Comparison of ENCODE assay signal across 17 cellular contexts in the genomic region with DNA sequence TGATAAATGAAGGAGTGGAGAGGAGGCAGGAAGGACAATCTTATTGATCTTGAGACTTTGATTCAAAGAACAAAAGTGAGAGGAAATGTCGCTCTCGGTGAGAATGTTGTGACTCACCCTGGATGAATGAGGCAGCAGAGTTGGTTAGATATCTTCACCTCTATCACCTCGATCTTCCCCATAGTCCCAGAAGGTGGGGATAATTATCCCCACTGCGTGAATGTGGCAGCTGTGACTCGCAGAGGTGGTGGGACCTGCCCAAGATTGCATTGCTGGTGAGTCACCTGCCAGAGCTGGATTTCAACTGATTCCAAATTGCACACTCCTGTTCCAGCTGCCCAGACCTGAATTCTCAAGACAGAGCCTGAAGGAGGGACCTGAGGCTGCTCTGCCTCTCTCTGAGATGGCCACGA.
DNase-seq lines count a peak whose midpoint lies in the region; ATAC-seq, FAIRE-seq and TF ChIP-seq lines count a peak whose summit lies in the region.
"Had no signal": no experiment of that assay in that cellular context is flagged by ENCODE, and none has a peak within 500 bp of the region (broad histone marks: within the 10 kb centered on the region; RNA-seq: fewer than 3 reads in every experiment).

No MANE protein-coding gene starts in this region.

- H3K27ac ChIP-seq in endodermal cell (ENCODE audit: low read depth, low read length) (no peak overlapping the region), small intestine (ENCODE audit: low read depth in 1 of 2, low read length in 1 of 2) (no peak overlapping the region)
- H3K27ac ChIP-seq: sigmoid colon, WERI-Rb-1 had no signal

- H3K4me1 Mint-ChIP-seq in activated naive CD8-positive, alpha-beta T cell treated with anti-CD3 and anti-CD28 coated beads, Interleukin-2, amount 50 U/mL, for 24 hours = peaks cover 3% of the 10 kb centered on the region
- no peaks in the 10 kb centered on the region for H3K4me1 Mint-ChIP-seq in activated naive CD8-positive, alpha-beta T cell treated with anti-CD3 and anti-CD28 coated beads for 36 hours
- H3K4me1 Mint-ChIP-seq in endodermal cell = peaks cover 3% of the 10 kb centered on the region
- H3K4me1 Mint-ChIP-seq in activated CD4-positive, alpha-beta memory T cell treated with anti-CD3 and anti-CD28 coated beads for 36 hours (ENCODE audit: low read depth) = peaks cover 2% of the 10 kb centered on the region

- no peaks in the 10 kb centered on the region for H3K27me3 ChIP-seq in endodermal cell (ENCODE audit: control insufficient read depth, insufficient read depth, low read length, poor library complexity, severe bottlenecking)
- peaks cover 0 to 10% of the 10 kb centered on the region in 2 donors for H3K27me3 ChIP-seq in small intestine (ENCODE audit: control insufficient read depth in 2 of 2, insufficient read depth in 2 of 2, low read length in 2 of 2)
- H3K27me3 ChIP-seq: sigmoid colon had no signal

- no peak overlapping the region for H3K9ac ChIP-seq in endodermal cell (ENCODE audit: extremely low read depth, low read length, poor library complexity, severe bottlenecking)

- H3K4me3 ChIP-seq in endodermal cell (ENCODE audit: low read length) = no peak overlapping the region
- H3K4me3 ChIP-seq in small intestine (ENCODE audit: low read depth in 1 of 2, low read length in 2 of 2) = no peak overlapping the region
- H3K4me3 ChIP-seq: mucosa of descending colon, sigmoid colon had no signal

- H3K9me3 ChIP-seq in endodermal cell (ENCODE audit: control insufficient read depth, low read length) = peaks cover 8% of the 10 kb centered on the region
- H3K9me3 ChIP-seq in small intestine (ENCODE audit: control insufficient read depth, low read depth) = no peaks in the 10 kb centered on the region

- DNase-seq in activated naive CD8-positive, alpha-beta T cell treated with anti-CD3 and anti-CD28 coated beads, Interleukin-2, amount 50 U/mL, for 24 hours = no peak
- DNase-seq in activated naive CD8-positive, alpha-beta T cell treated with anti-CD3 and anti-CD28 coated beads for 36 hours = no peak
- peak; percentile 19 for DNase-seq in HTR-8/SVneo (ENCODE audit: insufficient read length, low spot score)
- DNase-seq in endodermal cell = peak; percentile 49
- DNase-seq in small intestine = peak; percentile 3
- no peak for DNase-seq in activated CD4-positive, alpha-beta memory T cell treated with anti-CD3 and anti-CD28 coated beads for 36 hours
- DNase-seq: activated CD8-positive, alpha-beta memory T cell treated with anti-CD3 and anti-CD28 coated beads for 24 hours; hippocampal formation; left cardiac atrium; mucosa of descending colon; NCI-H1694; NCI-H524; sigmoid colon; stimulated activated CD4-positive, alpha-beta T cell treated with anti-CD3 and anti-CD28 coated beads, Interleukin-4, amount 100 ng/mL, for 1 hour; WERI-Rb-1 had no signal

- ATAC-seq in activated naive CD8-positive, alpha-beta T cell treated with anti-CD3 and anti-CD28 coated beads, Interleukin-2, amount 50 U/mL, for 24 hours = peak; percentile 67
- no peak for ATAC-seq in GM18909 (IDR thresholded peaks at IDR 0.05; ENCODE audit: poor library complexity, unreplicated experiment)
- ATAC-seq in GM18868 (IDR thresholded peaks at IDR 0.05; ENCODE audit: unreplicated experiment) = no peak
- ATAC-seq: mucosa of descending colon had no signal

- intact Hi-C loops in activated CD4-positive, alpha-beta memory T cell treated with anti-CD3 and anti-CD28 coated beads for 36 hours (cut with micrococcal nuclease) = no loop called here

- H3K27ac Mint-ChIP-seq in activated naive CD8-positive, alpha-beta T cell treated with anti-CD3 and anti-CD28 coated beads, Interleukin-2, amount 50 U/mL, for 24 hours = no peak overlapping the region
- H3K27ac Mint-ChIP-seq in activated naive CD8-positive, alpha-beta T cell treated with anti-CD3 and anti-CD28 coated beads for 36 hours = no peak overlapping the region
- no peak overlapping the region for H3K27ac Mint-ChIP-seq in endodermal cell
- no peak overlapping the region for H3K27ac Mint-ChIP-seq in activated CD4-positive, alpha-beta memory T cell treated with anti-CD3 and anti-CD28 coated beads for 36 hours

- no peak for FAIRE-seq in HTR-8/SVneo (lab: Jason Lieb, UNC)
- no peak for FAIRE-seq in small intestine (lab: Jason Lieb, UNC)

- H3K36me3 Mint-ChIP-seq in activated naive CD8-positive, alpha-beta T cell treated with anti-CD3 and anti-CD28 coated beads, Interleukin-2, amount 50 U/mL, for 24 hours (ENCODE audit: low read depth) = no peaks in the 10 kb centered on the region
- H3K36me3 Mint-ChIP-seq in activated naive CD8-positive, alpha-beta T cell treated with anti-CD3 and anti-CD28 coated beads for 36 hours = no peaks in the 10 kb centered on the region
- no peaks in the 10 kb centered on the region for H3K36me3 Mint-ChIP-seq in endodermal cell (ENCODE audit: low read depth)
- H3K36me3 Mint-ChIP-seq in activated CD4-positive, alpha-beta memory T cell treated with anti-CD3 and anti-CD28 coated beads for 36 hours = no peaks in the 10 kb centered on the region

- H3K4me3 Mint-ChIP-seq in activated naive CD8-positive, alpha-beta T cell treated with anti-CD3 and anti-CD28 coated beads, Interleukin-2, amount 50 U/mL, for 24 hours = no peak overlapping the region
- H3K4me3 Mint-ChIP-seq in activated naive CD8-positive, alpha-beta T cell treated with anti-CD3 and anti-CD28 coated beads for 36 hours = no peak overlapping the region
- H3K4me3 Mint-ChIP-seq in endodermal cell = no peak overlapping the region
- no peak overlapping the region for H3K4me3 Mint-ChIP-seq in activated CD4-positive, alpha-beta memory T cell treated with anti-CD3 and anti-CD28 coated beads for 36 hours

- H3K4me1 ChIP-seq in endodermal cell (ENCODE audit: control insufficient read depth, insufficient read depth, low read length) (no peaks in the 10 kb centered on the region), small intestine (ENCODE audit: control insufficient read depth in 2 of 2, insufficient read depth in 1 of 2, low read depth in 1 of 2, low read length in 1 of 2) (no peaks in the 10 kb centered on the region)
- H3K4me1 ChIP-seq: sigmoid colon had no signal

- POLR2A ChIA-PET in activated CD4-positive, alpha-beta memory T cell treated with anti-CD3 and anti-CD28 coated beads for 36 hours (lab: Charles Lee) = no interaction called here

- CTCF ChIA-PET in activated CD4-positive, alpha-beta memory T cell treated with anti-CD3 and anti-CD28 coated beads for 36 hours (lab: Charles Lee) = no interaction called here

- TF ChIP-seq CTCF in endodermal cell (conservative IDR thresholded peaks at IDR 0.05) = no peak

- H3K9me3 Mint-ChIP-seq in activated naive CD8-positive, alpha-beta T cell treated with anti-CD3 and anti-CD28 coated beads, Interleukin-2, amount 50 U/mL, for 24 hours = peaks cover 9% of the 10 kb centered on the region
- peaks cover 5% of the 10 kb centered on the region for H3K9me3 Mint-ChIP-seq in activated naive CD8-positive, alpha-beta T cell treated with anti-CD3 and anti-CD28 coated beads for 36 hours
- H3K9me3 Mint-ChIP-seq in endodermal cell = peaks cover 6% of the 10 kb centered on the region
- H3K9me3 Mint-ChIP-seq in activated CD4-positive, alpha-beta memory T cell treated with anti-CD3 and anti-CD28 coated beads for 36 hours = peaks cover 8% of the 10 kb centered on the region

- 70 to 75% methylated on average over 5 to 6 of the region's 6 CpGs for WGBS in endodermal cell (ENCODE audit: insufficient coverage in 1 of 2, insufficient read length in 1 of 2), 2 experiments
- WGBS in small intestine, 3 donors = 13 to 45% (median 13%) methylated on average over 6 of the region's 6 CpGs

- H3K27me3 Mint-ChIP-seq in activated naive CD8-positive, alpha-beta T cell treated with anti-CD3 and anti-CD28 coated beads, Interleukin-2, amount 50 U/mL, for 24 hours = peaks cover 27% of the 10 kb centered on the region
- H3K27me3 Mint-ChIP-seq in activated naive CD8-positive, alpha-beta T cell treated with anti-CD3 and anti-CD28 coated beads for 36 hours = peaks cover 17% of the 10 kb centered on the region
- no peaks in the 10 kb centered on the region for H3K27me3 Mint-ChIP-seq in endodermal cell (ENCODE audit: insufficient read depth)
- peaks cover 26% of the 10 kb centered on the region for H3K27me3 Mint-ChIP-seq in activated CD4-positive, alpha-beta memory T cell treated with anti-CD3 and anti-CD28 coated beads for 36 hours

- H3K36me3 ChIP-seq in endodermal cell (ENCODE audit: control insufficient read depth, insufficient read depth, low read length) (no peaks in the 10 kb centered on the region), small intestine (ENCODE audit: control insufficient read depth in 2 of 2, insufficient read depth in 2 of 2, low read length in 2 of 2) (no peaks in the 10 kb centered on the region)
- H3K36me3 ChIP-seq: sigmoid colon, WERI-Rb-1 had no signal

Comparison
In these comparisons a context has a peak if more than half of its experiments do, and no peak if none do; other contexts are left out.
1. DNase-seq: peak in HTR-8/SVneo (single experiment), endodermal cell (single experiment) and small intestine (single experiment); none in activated naive CD8-positive, alpha-beta T cell treated with anti-CD3 and anti-CD28 coated beads, Interleukin-2, amount 50 U/mL, for 24 hours (single experiment), activated naive CD8-positive, alpha-beta T cell treated with anti-CD3 and anti-CD28 coated beads for 36 hours (single experiment) and activated CD4-positive, alpha-beta memory T cell treated with anti-CD3 and anti-CD28 coated beads for 36 hours (single experiment).